ENCODE assay signal across 9 cellular contexts in the genomic region with DNA sequence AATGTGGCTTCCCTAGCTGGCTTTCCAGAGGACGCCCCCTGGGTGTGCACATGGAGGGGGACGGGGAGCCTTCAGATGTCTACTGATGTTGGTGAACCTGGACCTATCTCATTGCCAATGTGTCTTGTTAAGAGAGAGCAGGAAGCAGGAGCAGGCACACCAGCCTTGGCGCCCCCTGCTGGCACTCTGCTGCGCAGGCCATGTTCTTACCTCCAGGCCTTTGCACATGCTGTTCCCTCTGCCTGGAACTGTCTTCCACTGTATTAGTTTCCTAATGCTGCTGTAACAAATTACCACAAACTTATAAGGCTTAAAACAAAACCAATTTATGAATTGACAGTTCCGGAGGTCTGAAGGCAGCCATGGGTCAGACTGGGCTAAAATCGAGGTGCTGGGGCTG. TPM values are rescaled to one million over a fixed set of nuclear protein-coding genes. Genes with fewer than 3 reads are reported as not detected.
DNase-seq lines count a peak whose midpoint lies in the region; ATAC-seq and TF ChIP-seq lines count a peak whose summit lies in the region.
"Had no signal": no experiment of that assay in that cellular context is flagged by ENCODE, and none has a peak within 500 bp of the region (broad histone marks: within the 10 kb centered on the region; RNA-seq: fewer than 3 reads in every experiment).

No MANE protein-coding gene starts in this region.

- intact Hi-C loops in activated CD4-positive, alpha-beta T cell treated with anti-CD3 and anti-CD28 coated beads for 36 hours (cut with DNase I, micrococcal nuclease), result no loop called here

- POLR2A ChIA-PET in activated CD4-positive, alpha-beta T cell treated with anti-CD3 and anti-CD28 coated beads for 36 hours (lab: Charles Lee), result no interaction called here

- no peaks in the 10 kb centered on the region for H3K9me3 Mint-ChIP-seq in activated CD4-positive, alpha-beta T cell treated with anti-CD3 and anti-CD28 coated beads for 36 hours (ENCODE audit: low read depth)
- H3K9me3 Mint-ChIP-seq: central memory CD8-positive, alpha-beta T cell had no signal

- no peak overlapping the region for H3K4me3 ChIP-seq in NB4 (ENCODE audit: low read depth, low read length)
- H3K4me3 ChIP-seq in choroid plexus epithelial cell (ENCODE audit: low read depth, low read length), result no peak overlapping the region

- DNase-seq in activated CD4-positive, alpha-beta T cell treated with anti-CD3 and anti-CD28 coated beads for 36 hours, result peak; percentile 60
- DNase-seq in activated CD4-positive, alpha-beta T cell treated with anti-CD3 and anti-CD28 coated beads, Interleukin-2, amount 50 U/mL, for 1 hour, result no peak
- DNase-seq in NB4 (ENCODE audit: low read depth) (peak; percentile 52), choroid plexus epithelial cell (ENCODE audit: low read depth) (no peak), SKM-1 (lab: John Stamatoyannopoulos, UW; ENCODE audit: unreplicated experiment) (no peak), NOMO-1 treated with dmso at 0.1 percent for 144 hours (lab: John Stamatoyannopoulos, UW; ENCODE audit: unreplicated experiment) (no peak)
- peak; percentile 7 for DNase-seq in stimulated activated CD4-positive, alpha-beta T cell treated with anti-CD3 and anti-CD28 coated beads, Interleukin-12 subunit alpha, Interleukin-12 subunit beta, amount 100 ng/mL, for 4 hours

- peak; percentile 30 for ATAC-seq in activated CD4-positive, alpha-beta T cell treated with anti-CD3 and anti-CD28 coated beads for 36 hours
- no peak for ATAC-seq in HG03135 (IDR thresholded peaks at IDR 0.05; ENCODE audit: unreplicated experiment)

- CTCF ChIA-PET in activated CD4-positive, alpha-beta T cell treated with anti-CD3 and anti-CD28 coated beads for 36 hours (lab: Charles Lee), result interaction anchor here (0.7 to 1.0 kb wide), 3 partner anchors 39 to 1783 kb away, joined by 3 to 4 read pairs (median 3); no protein-coding TSS in a partner anchor

- TF ChIP-seq POLR2A in NB4 (IDR thresholded peaks at IDR 0.05; ENCODE audit: extremely low read depth, insufficient read length), result no peak

- H3K4me3 Mint-ChIP-seq in activated CD4-positive, alpha-beta T cell treated with anti-CD3 and anti-CD28 coated beads for 36 hours, result no peak overlapping the region
- H3K4me3 Mint-ChIP-seq: central memory CD8-positive, alpha-beta T cell had no signal

- no peaks in the 10 kb centered on the region for H3K4me1 Mint-ChIP-seq in activated CD4-positive, alpha-beta T cell treated with anti-CD3 and anti-CD28 coated beads for 36 hours
- H3K4me1 Mint-ChIP-seq: central memory CD8-positive, alpha-beta T cell had no signal

- no peaks in the 10 kb centered on the region for H3K27me3 Mint-ChIP-seq in activated CD4-positive, alpha-beta T cell treated with anti-CD3 and anti-CD28 coated beads for 36 hours
- H3K27me3 Mint-ChIP-seq: central memory CD8-positive, alpha-beta T cell had no signal

- peak; percentile 66 for TF ChIP-seq CTCF in NB4 (IDR thresholded peaks at IDR 0.05; ENCODE audit: low read depth, low read length)
- TF ChIP-seq CTCF in choroid plexus epithelial cell (conservative IDR thresholded peaks at IDR 0.05; ENCODE audit: low read depth, low read length), result peak; percentile 45

- H3K36me3 Mint-ChIP-seq in activated CD4-positive, alpha-beta T cell treated with anti-CD3 and anti-CD28 coated beads for 36 hours (ENCODE audit: low read depth), result peaks cover 2% of the 10 kb centered on the region

- no peak overlapping the region for H3K27ac Mint-ChIP-seq in activated CD4-positive, alpha-beta T cell treated with anti-CD3 and anti-CD28 coated beads for 36 hours

RNA-seq across cellular contexts. Expression of a gene that starts 23.6 kb away (rescaled TPM):
- under 1 TPM; 0.05 to 0.12 TPM for total RNA-seq in activated CD4-positive, alpha-beta T cell treated with anti-CD3 and anti-CD28 coated beads for 36 hours

Comparison
In these comparisons a context has a peak if more than half of its experiments do, and no peak if none do; other contexts are left out.
1. DNase-seq: peak in activated CD4-positive, alpha-beta T cell treated with anti-CD3 and anti-CD28 coated beads for 36 hours (single experiment), NB4 (single experiment) and stimulated activated CD4-positive, alpha-beta T cell treated with anti-CD3 and anti-CD28 coated beads, Interleukin-12 subunit alpha, Interleukin-12 subunit beta, amount 100 ng/mL, for 4 hours (single experiment); none in activated CD4-positive, alpha-beta T cell treated with anti-CD3 and anti-CD28 coated beads, Interleukin-2, amount 50 U/mL, for 1 hour (single experiment), choroid plexus epithelial cell (single experiment), SKM-1 (single experiment) and NOMO-1 treated with dmso at 0.1 percent for 144 hours (single experiment).